8 cellular contexts compared by ENCODE assay signal in the genomic region with DNA sequence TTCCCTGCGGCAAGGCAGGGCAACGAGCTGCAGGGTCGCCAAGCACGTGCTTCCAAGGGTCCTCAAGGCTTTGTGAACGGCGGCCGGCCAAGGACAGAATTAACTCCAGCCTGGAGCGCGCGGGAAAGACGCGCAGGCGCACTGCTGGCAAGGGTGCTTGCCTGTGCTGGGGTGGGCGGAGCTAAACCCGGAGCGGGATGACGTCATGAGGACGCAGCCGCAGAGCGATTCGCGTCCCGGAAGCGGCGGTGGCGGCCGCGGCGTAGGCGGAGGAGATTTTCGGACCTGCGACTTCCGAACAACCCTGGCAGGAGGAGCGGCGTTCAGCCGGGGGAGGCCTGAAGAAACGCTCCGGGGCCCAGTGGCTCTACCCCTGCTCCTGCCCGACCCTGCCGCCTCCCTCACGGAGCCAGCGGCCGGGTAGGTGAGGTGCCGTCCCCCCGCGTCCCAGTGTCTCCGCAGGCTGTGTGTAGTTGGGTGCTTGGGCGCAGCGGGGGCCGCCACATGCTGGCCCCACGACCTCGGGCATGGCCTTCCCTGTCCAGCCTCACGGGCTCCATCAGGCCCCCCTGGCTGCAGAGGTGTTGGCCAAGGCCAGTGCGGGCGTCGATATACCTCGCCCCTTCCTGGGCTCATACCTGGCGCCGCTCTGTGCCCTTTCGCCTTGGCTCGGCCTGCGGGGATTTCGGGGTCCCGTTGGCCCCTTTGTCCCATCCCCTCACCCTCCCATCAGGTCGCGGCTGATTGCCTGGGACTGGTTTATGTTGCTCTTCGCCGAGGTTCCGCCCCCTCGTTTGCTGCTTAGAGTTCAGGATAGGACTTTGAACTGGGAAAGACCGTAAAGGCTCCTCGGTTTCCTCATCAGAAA. TPM values are rescaled to one million over a fixed set of nuclear protein-coding genes. Genes with fewer than 3 reads are reported as not detected.
DNase-seq lines count a peak whose midpoint lies in the region; ATAC-seq and TF ChIP-seq lines count a peak whose summit lies in the region.

A gene with protein sequence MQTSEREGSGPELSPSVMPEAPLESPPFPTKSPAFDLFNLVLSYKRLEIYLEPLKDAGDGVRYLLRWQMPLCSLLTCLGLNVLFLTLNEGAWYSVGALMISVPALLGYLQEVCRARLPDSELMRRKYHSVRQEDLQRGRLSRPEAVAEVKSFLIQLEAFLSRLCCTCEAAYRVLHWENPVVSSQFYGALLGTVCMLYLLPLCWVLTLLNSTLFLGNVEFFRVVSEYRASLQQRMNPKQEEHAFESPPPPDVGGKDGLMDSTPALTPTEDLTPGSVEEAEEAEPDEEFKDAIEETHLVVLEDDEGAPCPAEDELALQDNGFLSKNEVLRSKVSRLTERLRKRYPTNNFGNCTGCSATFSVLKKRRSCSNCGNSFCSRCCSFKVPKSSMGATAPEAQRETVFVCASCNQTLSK (plus strand): TSS at position 227 of the 868 bp plus-strand sequence. CDS start 1,350 bp downstream, outside the sequence.

- no peak within 1 kb of the TSS for H4K91ac ChIP-seq in H9 (ENCODE audit: insufficient read length, low read depth, low read length)

- peaks cover 7% of the 10 kb centered on the region for H3K23me2 ChIP-seq in H9 (ENCODE audit: insufficient read length, low read depth, low read length, poor library complexity, severe bottlenecking)

- no peak within 1 kb of the TSS for H2AK5ac ChIP-seq in H9 (ENCODE audit: insufficient read length, low read length)

- TF ChIP-seq CTCF in H9 (conservative IDR thresholded peaks at IDR 0.05) (no peak), neural cell (IDR thresholded peaks at IDR 0.05; ENCODE audit: poor library complexity, severe bottlenecking) (no peak)

- no peak within 1 kb of the TSS for H2BK20ac ChIP-seq in H9 (ENCODE audit: low read depth, low read length, poor library complexity, severe bottlenecking)

- H3K27me3 Mint-ChIP-seq in H9 (ENCODE audit: low read depth) = peaks cover 33% of the 10 kb centered on the region
- H3K27me3 Mint-ChIP-seq in stimulated activated naive CD8-positive, alpha-beta T cell treated with anti-CD3 and anti-CD28 coated beads, Interleukin-15, amount 100 ng/mL, for 72 hours = no peaks in the 10 kb centered on the region

- no peak within 1 kb of the TSS for H3T11ph ChIP-seq in H9 (ENCODE audit: low read length)

- no peaks in the 10 kb centered on the region for H4K20me1 ChIP-seq in H9 (ENCODE audit: control insufficient read depth, insufficient read depth, insufficient read length)
- H4K20me1 ChIP-seq in neural cell (ENCODE audit: insufficient read depth) = no peaks in the 10 kb centered on the region

- H3K9me3 Mint-ChIP-seq in H9 = peaks cover 15 to 16% of the 10 kb centered on the region in 2 experiments
- peaks cover 0 to 8% of the 10 kb centered on the region in 2 donors for H3K9me3 Mint-ChIP-seq in stimulated activated naive CD8-positive, alpha-beta T cell treated with anti-CD3 and anti-CD28 coated beads, Interleukin-15, amount 100 ng/mL, for 72 hours

- H2BK120ac ChIP-seq in H9 (ENCODE audit: low read depth, low read length, poor library complexity, severe bottlenecking) = no peak within 1 kb of the TSS

- H3K4me3 Mint-ChIP-seq in H9 = peak within 1 kb of the TSS; percentile 81 to 96
- H3K4me3 Mint-ChIP-seq in stimulated activated naive CD8-positive, alpha-beta T cell treated with anti-CD3 and anti-CD28 coated beads, Interleukin-15, amount 100 ng/mL, for 72 hours = peak within 1 kb of the TSS; percentile 88 to 98

- H2BK15ac ChIP-seq in H9 (ENCODE audit: low read depth, low read length) = no peak within 1 kb of the TSS

- H3K79me1 ChIP-seq in H9 (ENCODE audit: insufficient read depth, low read depth, low read length, poor library complexity, severe bottlenecking) = peaks cover 7% of the 10 kb centered on the region

- peak within 1 kb of the TSS; percentile 97 for H3K4me3 ChIP-seq in neural cell (ENCODE audit: low read length)

- H3K56ac ChIP-seq in H9 (ENCODE audit: insufficient read length, low read depth, low read length) = no peak within 1 kb of the TSS

- no peak within 1 kb of the TSS for H4K8ac ChIP-seq in H9 (replicated peaks; ENCODE audit: insufficient read length, low read depth, low read length)

- H3K9ac ChIP-seq in H9 (ENCODE audit: extremely low read depth, insufficient read length, low read length) = peak within 1 kb of the TSS; percentile 77
- H3K9ac ChIP-seq in neural cell (ENCODE audit: low read length) = peak within 1 kb of the TSS; percentile 92

- no peak within 1 kb of the TSS for H3K4ac ChIP-seq in H9 (ENCODE audit: low read depth, low read length)

- H2BK12ac ChIP-seq in H9 (ENCODE audit: insufficient read length, low read depth, low read length) = no peak within 1 kb of the TSS

- no peak for TF ChIP-seq RAD21 in neural cell (conservative IDR thresholded peaks at IDR 0.05)

- H3K27ac ChIP-seq in H9 (ENCODE audit: insufficient read length, low read depth, low read length) (no peak within 1 kb of the TSS), neural cell (ENCODE audit: low read length) (peak within 1 kb of the TSS; percentile 75)

- TF ChIP-seq EP300 in neural cell (conservative IDR thresholded peaks at IDR 0.05; ENCODE audit: poor library complexity, severe bottlenecking) = no peak

- H3K27me3 ChIP-seq in H9 (ENCODE audit: insufficient read depth, low read length) = peaks cover 17% of the 10 kb centered on the region; the same call in 1 of the 2 replicates
- no peaks in the 10 kb centered on the region for H3K27me3 ChIP-seq in neural cell (ENCODE audit: insufficient read depth, low read depth, low read length)

- H3K9me2 ChIP-seq in neural cell (ENCODE audit: insufficient read depth, low read length) = no peaks in the 10 kb centered on the region

- H3K36me3 Mint-ChIP-seq in H9 (ENCODE audit: insufficient read depth in 1 of 3, low read depth in 3 of 3) = peaks cover 21 to 50% (median 44%) of the 10 kb centered on the region in 3 experiments

- H3F3A ChIP-seq in neural cell (ENCODE audit: insufficient read depth, low read length, poor library complexity, severe bottlenecking) = no peaks in the 10 kb centered on the region

- H2AFZ ChIP-seq in H9 (ENCODE audit: low read length) (no peak within 1 kb of the TSS), neural cell (ENCODE audit: low read depth, low read length) (peak within 1 kb of the TSS; percentile 95)

- H3K18ac ChIP-seq in H9 (ENCODE audit: insufficient read length, low read depth, low read length) = peak within 1 kb of the TSS; percentile 41

- H3K4me2 ChIP-seq in H9 (ENCODE audit: insufficient read depth, insufficient read length, low read length) (peak within 1 kb of the TSS; percentile 90), neural cell (ENCODE audit: low read length) (peak within 1 kb of the TSS; percentile 95)

- H3K23ac ChIP-seq in H9 (ENCODE audit: insufficient read length, low read depth, low read length) = no peak within 1 kb of the TSS

- peak within 1 kb of the TSS; percentile 2 for H4K5ac ChIP-seq in H9 (ENCODE audit: insufficient read length, low read depth, low read length)

- peak; percentile 87 for ATAC-seq in stimulated activated naive CD8-positive, alpha-beta T cell treated with anti-CD3 and anti-CD28 coated beads, Interleukin-15, amount 100 ng/mL, for 72 hours

- DNase-seq in G401 (ENCODE audit: low spot score) = peak; percentile 92
- peak; percentile 96 for DNase-seq in H9
- peak; percentile 88 for DNase-seq in M059J (ENCODE audit: low read depth)
- DNase-seq in SHP77 treated with DMSO at 0.1 percent for 48 hours (lab: John Stamatoyannopoulos, UW) = peak; percentile 75
- peak; percentile 95 for DNase-seq in activated gamma-delta T cell treated with Interleukin-2 at 50 U/mL for 16 hours
- DNase-seq in fibroblast of the conjunctiva (ENCODE audit: low read depth) = peak; percentile 92
- peak; percentile 94 to 97 for DNase-seq in stimulated activated naive CD8-positive, alpha-beta T cell treated with anti-CD3 and anti-CD28 coated beads, Interleukin-15, amount 100 ng/mL, for 72 hours

- H3K14ac ChIP-seq in H9 (ENCODE audit: insufficient read depth, low read length) = peak within 1 kb of the TSS; percentile 68

- no CpG with 5 or more reads among the region's 72 CpGs for WGBS in H9 (ENCODE audit: extremely low coverage, insufficient read length, low lambda C conversion rate)

- in situ Hi-C loops in G401 (cut with HindIII; ENCODE audit: low sequenced_read_pairs) = no loop called here

- peaks cover 8 to 9% of the 10 kb centered on the region in 2 experiments for H3K4me1 Mint-ChIP-seq in H9
- H3K4me1 Mint-ChIP-seq in stimulated activated naive CD8-positive, alpha-beta T cell treated with anti-CD3 and anti-CD28 coated beads, Interleukin-15, amount 100 ng/mL, for 72 hours = peaks cover 60% of the 10 kb centered on the region

- H3K4me1 ChIP-seq in H9 (ENCODE audit: insufficient read depth, low read length) = no peaks in the 10 kb centered on the region

- H3K9me3 ChIP-seq in H9 (ENCODE audit: control insufficient read depth, low read depth, low read length) (peaks cover 4% of the 10 kb centered on the region), neural cell (ENCODE audit: low read length) (no peaks in the 10 kb centered on the region)

- H2BK5ac ChIP-seq in H9 (ENCODE audit: insufficient read length, low read length) = no peak within 1 kb of the TSS

- H3K79me2 ChIP-seq in H9 (ENCODE audit: insufficient read depth, low read length) (peaks cover 5% of the 10 kb centered on the region; the same call in 1 of the 2 replicates), neural cell (replicated peaks; ENCODE audit: insufficient read depth, low read length) (peaks cover 29% of the 10 kb centered on the region)

- H3K27ac Mint-ChIP-seq in H9 = peak within 1 kb of the TSS; percentile 83 to 93 (median 88); a peak in 4 of 7 replicates
- peak within 1 kb of the TSS; percentile 97 to 98 for H3K27ac Mint-ChIP-seq in stimulated activated naive CD8-positive, alpha-beta T cell treated with anti-CD3 and anti-CD28 coated beads, Interleukin-15, amount 100 ng/mL, for 72 hours

- H3K36me3 ChIP-seq in neural cell (ENCODE audit: insufficient read depth, low read length) = no peaks in the 10 kb centered on the region

RNA-seq across cellular contexts. Expression of the gene that starts here (rescaled TPM):
- total RNA-seq in G401 (2014; rRNA removed; shearing (Covaris generic)) = 21.8 and 24.8 TPM in 2 replicates
- 32.2 and 33.2 TPM in 2 replicates for total RNA-seq in H9 (2021)
- total RNA-seq in M059J (2014; rRNA removed; shearing (Covaris generic)) = 9.0 and 19.2 TPM in 2 replicates
- polyA plus RNA-seq in neural cell = 135 and 151 TPM in 2 replicates
- polyA minus RNA-seq in neural cell = 69.5 and 89.4 TPM in 2 replicates
